ENCODE assay signal across 1 cellular context in the genomic region with DNA sequence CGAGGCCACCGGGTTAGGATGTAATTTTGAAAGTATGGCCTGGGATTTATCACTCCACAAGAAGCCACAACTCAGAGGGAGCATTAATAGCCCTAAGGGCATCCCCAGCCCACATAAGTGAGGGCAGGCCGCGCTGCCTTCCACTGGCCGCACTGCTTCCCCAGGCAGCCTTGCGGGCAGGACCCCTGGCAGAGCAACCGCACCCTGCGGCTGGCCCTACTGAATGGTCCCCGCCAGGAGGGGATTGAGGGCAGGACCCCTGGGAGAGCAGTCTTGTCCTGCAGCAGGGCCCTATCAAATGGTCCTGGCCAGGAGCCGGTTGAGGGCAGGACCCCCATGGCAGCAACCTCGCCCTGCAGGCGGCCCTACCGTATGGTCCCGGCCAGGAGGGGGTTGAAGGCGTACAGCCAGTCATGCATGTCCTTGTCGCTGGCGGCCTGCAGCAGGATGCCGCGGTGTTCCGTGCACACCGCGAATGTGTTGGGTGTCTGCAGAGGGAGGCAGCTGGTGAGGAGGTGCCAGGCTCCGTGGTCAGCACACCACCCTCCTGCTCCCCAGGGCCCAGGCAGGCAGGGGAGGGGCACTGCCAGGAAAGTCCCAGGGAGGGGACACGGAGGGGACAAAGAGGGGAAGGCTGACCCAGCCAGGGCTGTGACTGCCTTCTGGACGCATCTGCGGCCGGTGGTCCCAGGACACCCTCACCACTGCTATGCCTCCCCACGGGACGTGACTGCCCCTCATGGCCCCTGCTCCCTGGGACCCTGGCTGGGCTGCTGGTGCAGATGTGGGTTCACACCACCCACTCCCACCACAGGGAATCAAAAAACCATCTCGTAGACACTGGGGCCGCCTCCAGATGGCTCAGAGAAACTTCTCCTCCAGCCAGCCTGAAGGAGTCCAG.
TF ChIP-seq lines count a peak whose summit lies in the region.

No MANE protein-coding gene starts in this region.

TF ChIP-seq in H1, 55 proteins besides CTCF, POLR2A, EP300 and RAD21:
- TF ChIP-seq SP1 (IDR thresholded peaks at IDR 0.05; ENCODE audit: low read depth, low read length) (no peak), POLR2AphosphoS5 (IDR thresholded peaks at IDR 0.05; ENCODE audit: low read depth, low read length) (peak; percentile 38; the same call in 1 of the 2 replicates)
